In the genomic region with DNA sequence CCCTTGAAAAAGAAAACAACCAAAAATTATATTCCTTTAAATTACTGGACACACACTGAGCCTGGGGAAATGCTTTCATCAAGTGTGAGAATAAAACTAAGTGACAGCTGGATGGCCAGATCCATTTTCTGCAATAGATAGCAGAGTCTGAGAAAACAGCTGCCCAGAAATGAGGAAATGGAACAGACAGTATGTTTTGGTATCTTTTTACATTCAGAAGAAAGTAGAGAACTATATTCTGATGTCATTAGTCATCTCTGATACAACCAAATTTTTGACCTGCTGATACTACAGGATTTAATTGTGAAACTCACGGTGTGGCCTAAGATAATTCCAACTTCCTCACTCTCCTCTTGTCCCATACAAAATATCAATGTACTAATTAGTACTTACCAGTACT, we compare ENCODE assay signal across 1 cellular context.
TF ChIP-seq lines count a peak whose summit lies in the region.

No MANE protein-coding gene starts in this region.

TF ChIP-seq in WTC11, 78 proteins besides CTCF, POLR2A, EP300 and RAD21 (continued from another document):
- TF ChIP-seq, protein P1, sequence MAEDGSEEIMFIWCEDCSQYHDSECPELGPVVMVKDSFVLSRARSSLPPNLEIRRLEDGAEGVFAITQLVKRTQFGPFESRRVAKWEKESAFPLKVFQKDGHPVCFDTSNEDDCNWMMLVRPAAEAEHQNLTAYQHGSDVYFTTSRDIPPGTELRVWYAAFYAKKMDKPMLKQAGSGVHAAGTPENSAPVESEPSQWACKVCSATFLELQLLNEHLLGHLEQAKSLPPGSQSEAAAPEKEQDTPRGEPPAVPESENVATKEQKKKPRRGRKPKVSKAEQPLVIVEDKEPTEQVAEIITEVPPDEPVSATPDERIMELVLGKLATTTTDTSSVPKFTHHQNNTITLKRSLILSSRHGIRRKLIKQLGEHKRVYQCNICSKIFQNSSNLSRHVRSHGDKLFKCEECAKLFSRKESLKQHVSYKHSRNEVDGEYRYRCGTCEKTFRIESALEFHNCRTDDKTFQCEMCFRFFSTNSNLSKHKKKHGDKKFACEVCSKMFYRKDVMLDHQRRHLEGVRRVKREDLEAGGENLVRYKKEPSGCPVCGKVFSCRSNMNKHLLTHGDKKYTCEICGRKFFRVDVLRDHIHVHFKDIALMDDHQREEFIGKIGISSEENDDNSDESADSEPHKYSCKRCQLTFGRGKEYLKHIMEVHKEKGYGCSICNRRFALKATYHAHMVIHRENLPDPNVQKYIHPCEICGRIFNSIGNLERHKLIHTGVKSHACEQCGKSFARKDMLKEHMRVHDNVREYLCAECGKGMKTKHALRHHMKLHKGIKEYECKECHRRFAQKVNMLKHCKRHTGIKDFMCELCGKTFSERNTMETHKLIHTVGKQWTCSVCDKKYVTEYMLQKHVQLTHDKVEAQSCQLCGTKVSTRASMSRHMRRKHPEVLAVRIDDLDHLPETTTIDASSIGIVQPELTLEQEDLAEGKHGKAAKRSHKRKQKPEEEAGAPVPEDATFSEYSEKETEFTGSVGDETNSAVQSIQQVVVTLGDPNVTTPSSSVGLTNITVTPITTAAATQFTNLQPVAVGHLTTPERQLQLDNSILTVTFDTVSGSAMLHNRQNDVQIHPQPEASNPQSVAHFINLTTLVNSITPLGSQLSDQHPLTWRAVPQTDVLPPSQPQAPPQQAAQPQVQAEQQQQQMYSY (CRISPR knock-in tag; IDR thresholded peaks at IDR 0.05): no peak
- TF ChIP-seq ZBTB21 (CRISPR knock-in tag; IDR thresholded peaks at IDR 0.05; ENCODE audit: borderline replicate concordance) (no peak), CBFB (CRISPR knock-in tag; IDR thresholded peaks at IDR 0.05; ENCODE audit: low read depth) (no peak), TEAD4 (CRISPR knock-in tag; IDR thresholded peaks at IDR 0.05) (no peak), JUN (CRISPR knock-in tag; IDR thresholded peaks at IDR 0.05) (no peak), FOXK1 (CRISPR knock-in tag; IDR thresholded peaks at IDR 0.05) (no peak), ZNF232 (CRISPR knock-in tag; IDR thresholded peaks at IDR 0.05) (no peak), IRF2 (CRISPR knock-in tag; IDR thresholded peaks at IDR 0.05; ENCODE audit: borderline replicate concordance, low read depth) (no peak)
- TF ChIP-seq, protein P2, sequence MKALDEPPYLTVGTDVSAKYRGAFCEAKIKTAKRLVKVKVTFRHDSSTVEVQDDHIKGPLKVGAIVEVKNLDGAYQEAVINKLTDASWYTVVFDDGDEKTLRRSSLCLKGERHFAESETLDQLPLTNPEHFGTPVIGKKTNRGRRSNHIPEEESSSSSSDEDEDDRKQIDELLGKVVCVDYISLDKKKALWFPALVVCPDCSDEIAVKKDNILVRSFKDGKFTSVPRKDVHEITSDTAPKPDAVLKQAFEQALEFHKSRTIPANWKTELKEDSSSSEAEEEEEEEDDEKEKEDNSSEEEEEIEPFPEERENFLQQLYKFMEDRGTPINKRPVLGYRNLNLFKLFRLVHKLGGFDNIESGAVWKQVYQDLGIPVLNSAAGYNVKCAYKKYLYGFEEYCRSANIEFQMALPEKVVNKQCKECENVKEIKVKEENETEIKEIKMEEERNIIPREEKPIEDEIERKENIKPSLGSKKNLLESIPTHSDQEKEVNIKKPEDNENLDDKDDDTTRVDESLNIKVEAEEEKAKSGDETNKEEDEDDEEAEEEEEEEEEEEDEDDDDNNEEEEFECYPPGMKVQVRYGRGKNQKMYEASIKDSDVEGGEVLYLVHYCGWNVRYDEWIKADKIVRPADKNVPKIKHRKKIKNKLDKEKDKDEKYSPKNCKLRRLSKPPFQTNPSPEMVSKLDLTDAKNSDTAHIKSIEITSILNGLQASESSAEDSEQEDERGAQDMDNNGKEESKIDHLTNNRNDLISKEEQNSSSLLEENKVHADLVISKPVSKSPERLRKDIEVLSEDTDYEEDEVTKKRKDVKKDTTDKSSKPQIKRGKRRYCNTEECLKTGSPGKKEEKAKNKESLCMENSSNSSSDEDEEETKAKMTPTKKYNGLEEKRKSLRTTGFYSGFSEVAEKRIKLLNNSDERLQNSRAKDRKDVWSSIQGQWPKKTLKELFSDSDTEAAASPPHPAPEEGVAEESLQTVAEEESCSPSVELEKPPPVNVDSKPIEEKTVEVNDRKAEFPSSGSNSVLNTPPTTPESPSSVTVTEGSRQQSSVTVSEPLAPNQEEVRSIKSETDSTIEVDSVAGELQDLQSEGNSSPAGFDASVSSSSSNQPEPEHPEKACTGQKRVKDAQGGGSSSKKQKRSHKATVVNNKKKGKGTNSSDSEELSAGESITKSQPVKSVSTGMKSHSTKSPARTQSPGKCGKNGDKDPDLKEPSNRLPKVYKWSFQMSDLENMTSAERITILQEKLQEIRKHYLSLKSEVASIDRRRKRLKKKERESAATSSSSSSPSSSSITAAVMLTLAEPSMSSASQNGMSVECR (CRISPR knock-in tag; IDR thresholded peaks at IDR 0.05; ENCODE audit: borderline replicate concordance): no peak
- TF ChIP-seq, protein P3, sequence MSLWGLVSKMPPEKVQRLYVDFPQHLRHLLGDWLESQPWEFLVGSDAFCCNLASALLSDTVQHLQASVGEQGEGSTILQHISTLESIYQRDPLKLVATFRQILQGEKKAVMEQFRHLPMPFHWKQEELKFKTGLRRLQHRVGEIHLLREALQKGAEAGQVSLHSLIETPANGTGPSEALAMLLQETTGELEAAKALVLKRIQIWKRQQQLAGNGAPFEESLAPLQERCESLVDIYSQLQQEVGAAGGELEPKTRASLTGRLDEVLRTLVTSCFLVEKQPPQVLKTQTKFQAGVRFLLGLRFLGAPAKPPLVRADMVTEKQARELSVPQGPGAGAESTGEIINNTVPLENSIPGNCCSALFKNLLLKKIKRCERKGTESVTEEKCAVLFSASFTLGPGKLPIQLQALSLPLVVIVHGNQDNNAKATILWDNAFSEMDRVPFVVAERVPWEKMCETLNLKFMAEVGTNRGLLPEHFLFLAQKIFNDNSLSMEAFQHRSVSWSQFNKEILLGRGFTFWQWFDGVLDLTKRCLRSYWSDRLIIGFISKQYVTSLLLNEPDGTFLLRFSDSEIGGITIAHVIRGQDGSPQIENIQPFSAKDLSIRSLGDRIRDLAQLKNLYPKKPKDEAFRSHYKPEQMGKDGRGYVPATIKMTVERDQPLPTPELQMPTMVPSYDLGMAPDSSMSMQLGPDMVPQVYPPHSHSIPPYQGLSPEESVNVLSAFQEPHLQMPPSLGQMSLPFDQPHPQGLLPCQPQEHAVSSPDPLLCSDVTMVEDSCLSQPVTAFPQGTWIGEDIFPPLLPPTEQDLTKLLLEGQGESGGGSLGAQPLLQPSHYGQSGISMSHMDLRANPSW (CRISPR knock-in tag; conservative IDR thresholded peaks at IDR 0.05; ENCODE audit: low read depth): no peak
- TF ChIP-seq, protein P4, sequence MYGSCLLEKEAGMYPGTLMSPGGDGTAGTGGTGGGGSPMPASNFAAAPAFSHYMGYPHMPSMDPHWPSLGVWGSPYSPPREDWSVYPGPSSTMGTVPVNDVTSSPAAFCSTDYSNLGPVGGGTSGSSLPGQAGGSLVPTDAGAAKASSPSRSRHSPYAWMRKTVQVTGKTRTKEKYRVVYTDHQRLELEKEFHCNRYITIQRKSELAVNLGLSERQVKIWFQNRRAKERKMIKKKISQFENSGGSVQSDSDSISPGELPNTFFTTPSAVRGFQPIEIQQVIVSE (CRISPR knock-in tag; IDR thresholded peaks at IDR 0.05; ENCODE audit: borderline replicate concordance): no peak
- TF ChIP-seq, protein P5, sequence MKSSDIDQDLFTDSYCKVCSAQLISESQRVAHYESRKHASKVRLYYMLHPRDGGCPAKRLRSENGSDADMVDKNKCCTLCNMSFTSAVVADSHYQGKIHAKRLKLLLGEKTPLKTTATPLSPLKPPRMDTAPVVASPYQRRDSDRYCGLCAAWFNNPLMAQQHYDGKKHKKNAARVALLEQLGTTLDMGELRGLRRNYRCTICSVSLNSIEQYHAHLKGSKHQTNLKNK (CRISPR knock-in tag; IDR thresholded peaks at IDR 0.05): no peak
